ENCODE assay signal across 9 cellular contexts in genomic region chr3:69095636-69096035, GRCh38. TPM values are rescaled to one million over a fixed set of nuclear protein-coding genes. Genes with fewer than 3 reads are reported as not detected.
DNase-seq lines count a peak whose midpoint lies in the region; ATAC-seq and TF ChIP-seq lines count a peak whose summit lies in the region.
"Had no signal": no experiment of that assay in that cellular context is flagged by ENCODE, and none has a peak within 500 bp of the region (broad histone marks: within the 10 kb centered on the region; RNA-seq: fewer than 3 reads in every experiment).

No MANE protein-coding gene starts in this region.

- H3K9me3 Mint-ChIP-seq in T-cell: no peaks in the 10 kb centered on the region
- no peaks in the 10 kb centered on the region for H3K9me3 Mint-ChIP-seq in endothelial cell (ENCODE audit: unreplicated experiment)

- peaks cover 85 to 89% (median 85%) of the 10 kb centered on the region in 3 donors for H3K4me1 Mint-ChIP-seq in T-cell
- H3K4me1 Mint-ChIP-seq in endothelial cell (ENCODE audit: unreplicated experiment): peaks cover 41% of the 10 kb centered on the region

- ATAC-seq in HG02642 (IDR thresholded peaks at IDR 0.05; ENCODE audit: poor library complexity, unreplicated experiment) (peak; percentile 25), T-cell (replicated peaks in 1 of 4) (peak in 3 of 4 experiments; percentile 14 to 29 (median 28)), GM21423 (IDR thresholded peaks at IDR 0.05; ENCODE audit: unreplicated experiment) (no peak), HG03520 (IDR thresholded peaks at IDR 0.05; ENCODE audit: unreplicated experiment) (no peak)

- POLR2A ChIA-PET in T-cell (lab: Charles Lee): interaction anchor here (0.5 to 1.3 kb wide), 2 partner anchors 10 to 109 kb away, joined by 3 to 6 read pairs; no protein-coding TSS in a partner anchor

- H3K27me3 Mint-ChIP-seq in T-cell: no peaks in the 10 kb centered on the region
- peaks cover 3% of the 10 kb centered on the region for H3K27me3 Mint-ChIP-seq in endothelial cell (ENCODE audit: unreplicated experiment)

- H3K36me3 Mint-ChIP-seq in T-cell (peaks cover 29% of the 10 kb centered on the region), endothelial cell (ENCODE audit: low read depth, unreplicated experiment) (no peaks in the 10 kb centered on the region)

- TF ChIP-seq CTCF in endothelial cell (IDR thresholded peaks at IDR 0.05; ENCODE audit: unreplicated experiment): no peak

- CTCF ChIA-PET in T-cell (lab: Charles Lee): interaction anchor here in 1 of 2 donors (0.7 to 2.0 kb wide), 5 partner anchors 10 to 71 kb away, joined by 3 to 5 read pairs (median 4); partner anchors contain the start of gene ARL6IP5

- peak overlapping the region; percentile 95 to 97 for H3K27ac Mint-ChIP-seq in T-cell
- H3K27ac Mint-ChIP-seq in endothelial cell (ENCODE audit: unreplicated experiment): peak overlapping the region; percentile 57

- peak overlapping the region; percentile 52 to 77 (median 56) for H3K4me3 Mint-ChIP-seq in T-cell
- no peak overlapping the region for H3K4me3 Mint-ChIP-seq in endothelial cell (ENCODE audit: unreplicated experiment)

- no peak for DNase-seq in T-cell
- no peak for DNase-seq in endothelial cell (ENCODE audit: low spot score)
- DNase-seq in stimulated activated CD8-positive, alpha-beta memory T cell treated with anti-CD3 and anti-CD28 coated beads, Interleukin-4, amount 100 ng/mL, for 48 hours: peak; percentile 57
- DNase-seq in NCI-H1417 (lab: John Stamatoyannopoulos, UW): no peak
- DNase-seq: stimulated activated CD4-positive, alpha-beta T cell treated with anti-CD3 and anti-CD28 coated beads, Interleukin-2, amount 100 ng/mL, for 48 hours had no signal

RNA-seq across cellular contexts. Expression of gene ARL6IP5, which starts 10.9 kb away (rescaled TPM):
- total RNA-seq in T-cell: 100 to 1,000 TPM; 106 to 135 (median 127) TPM
- total RNA-seq in endothelial cell (ENCODE audit: unreplicated experiment): 86.2 TPM

RNA-seq across cellular contexts. Expression of gene UBA3, which starts 15.5 kb away (rescaled TPM):
- total RNA-seq in T-cell: 10 to 100 TPM; 62.7 to 83.1 (median 73.2) TPM
- 58.9 TPM for total RNA-seq in endothelial cell (ENCODE audit: unreplicated experiment)

RNA-seq across cellular contexts. Expression of gene LMOD3, which starts 26.8 kb away (rescaled TPM):
- total RNA-seq in T-cell (not detected), endothelial cell (ENCODE audit: unreplicated experiment) (not detected)
- total RNA-seq: G401 had no signal

RNA-seq across cellular contexts. Expression of gene TMF1, which starts 43.5 kb away (rescaled TPM):
- total RNA-seq in T-cell: 10 to 100 TPM; 39.9 to 80.4 (median 46.1) TPM
- total RNA-seq in endothelial cell (ENCODE audit: unreplicated experiment): 18.1 TPM

Comparison
In these comparisons a context has a peak if more than half of its experiments do, and no peak if none do; other contexts are left out.
1. ATAC-seq: peak in HG02642 (single experiment) and T-cell (3 of 4); none in GM21423 (single experiment) and HG03520 (single experiment).